ENCODE assay signal across 2 cellular contexts in genomic region chr1:209899948-209900347, GRCh38.
TF ChIP-seq lines count a peak whose summit lies in the region.

No MANE protein-coding gene starts in this region.

TF ChIP-seq in A549, 52 proteins besides CTCF, POLR2A, EP300 and RAD21:
- TF ChIP-seq CBX8 (IDR thresholded peaks at IDR 0.05) (no peak), USF2 (IDR thresholded peaks at IDR 0.05) (no peak), MAX (IDR thresholded peaks at IDR 0.05) (no peak), CHD2 (IDR thresholded peaks at IDR 0.05; ENCODE audit: low read length, partially characterized antibody) (no peak), KDM5A (IDR thresholded peaks at IDR 0.05) (no peak), CHD4 (IDR thresholded peaks at IDR 0.05; ENCODE audit: borderline replicate concordance) (no peak), MAFK (IDR thresholded peaks at IDR 0.05; ENCODE audit: partially characterized antibody) (no peak), TP53 (CRISPR knock-in tag; IDR thresholded peaks at IDR 0.05) (no peak), RARB (CRISPR knock-in tag; IDR thresholded peaks at IDR 0.05) (no peak), ZFP36 (IDR thresholded peaks at IDR 0.05; ENCODE audit: borderline replicate concordance, partially characterized antibody) (no peak), ELK1 (IDR thresholded peaks at IDR 0.05; ENCODE audit: low read depth, low read length) (no peak), GATA3 (IDR thresholded peaks at IDR 0.05; ENCODE audit: borderline replicate concordance) (no peak), SMC3 (IDR thresholded peaks at IDR 0.05) (no peak), HDAC2 (IDR thresholded peaks at IDR 0.05) (no peak)

TF ChIP-seq in H1, 55 proteins besides CTCF, POLR2A, EP300 and RAD21:
- TF ChIP-seq SP2 (IDR thresholded peaks at IDR 0.05; ENCODE audit: low read length) (no peak), GTF2F1 (IDR thresholded peaks at IDR 0.05; ENCODE audit: borderline replicate concordance, low read depth, low read length) (no peak), ATF2 (IDR thresholded peaks at IDR 0.05; ENCODE audit: low read length) (no peak), CHD2 (IDR thresholded peaks at IDR 0.05; ENCODE audit: low read length) (no peak), TEAD4 (IDR thresholded peaks at IDR 0.05; ENCODE audit: low read depth, low read length) (no peak), TBP (IDR thresholded peaks at IDR 0.05; ENCODE audit: low read depth, low read length) (no peak), GABPA (IDR thresholded peaks at IDR 0.05; ENCODE audit: borderline replicate concordance, insufficient read depth, low read length) (no peak), JUND (IDR thresholded peaks at IDR 0.05; ENCODE audit: low read length) (no peak), SIRT6 (IDR thresholded peaks at IDR 0.05; ENCODE audit: low read length) (no peak), MAX (IDR thresholded peaks at IDR 0.05) (no peak), CREB1 (IDR thresholded peaks at IDR 0.05) (no peak), KDM1A (IDR thresholded peaks at IDR 0.05; ENCODE audit: borderline replicate concordance, low read length) (no peak), USF2 (IDR thresholded peaks at IDR 0.05; ENCODE audit: low read length) (no peak), SAP30 (IDR thresholded peaks at IDR 0.05; ENCODE audit: insufficient read depth, insufficient replicate concordance, low read length) (no peak), POU5F1 (IDR thresholded peaks at IDR 0.05; ENCODE audit: low read depth, low read length) (no peak), BACH1 (IDR thresholded peaks at IDR 0.05; ENCODE audit: low read length) (no peak), NRF1 (IDR thresholded peaks at IDR 0.05; ENCODE audit: low read depth, low read length) (no peak), FOSL1 (IDR thresholded peaks at IDR 0.05; ENCODE audit: insufficient read depth, low read depth, low read length) (no peak), POLR2AphosphoS5 (IDR thresholded peaks at IDR 0.05; ENCODE audit: low read depth, low read length) (no peak)
